ENCODE assay signal across 21 cellular contexts in genomic region chr3:184942735-184943134, GRCh38.
DNase-seq lines count a peak whose midpoint lies in the region; ATAC-seq, FAIRE-seq and TF ChIP-seq lines count a peak whose summit lies in the region.
"Had no signal": no experiment of that assay in that cellular context is flagged by ENCODE, and none has a peak within 500 bp of the region (broad histone marks: within the 10 kb centered on the region; RNA-seq: fewer than 3 reads in every experiment).

No MANE protein-coding gene starts in this region.

- DNase-seq in D721Med (ENCODE audit: insufficient read length, low spot score): no peak
- peak; percentile 20 for DNase-seq in GM10266 (ENCODE audit: extremely low spot score)
- peak; percentile 5 for DNase-seq in NAMALWA (ENCODE audit: low spot score)
- no peak for DNase-seq in WERI-Rb-1
- DNase-seq in erythroblast (lab: John Stamatoyannopoulos, UW): no peak
- DNase-seq in medulla oblongata (ENCODE audit: extremely low spot score): no peak
- no peak for DNase-seq in cardiac septum (ENCODE audit: low spot score)
- DNase-seq: CD4-positive, alpha-beta memory T cell; EL; GM23248; NCI-H1092; NCI-H146; NCI-H2081; NCI-H446 treated with DMSO at 0.1 percent for 48 hours; NCI-H69; PC-9 had no signal

- 0 out of 2 replicates have a peak overlapping the region, but pooled peaks have one; percentile 23 for H3K27ac ChIP-seq in WERI-Rb-1
- H3K27ac ChIP-seq: BLaER1, GM23248, HL-60, PC-9, SJSA1 had no signal

- no peak for TF ChIP-seq CTCF in D721Med (IDR thresholded peaks at IDR 0.05; ENCODE audit: insufficient read depth, missing control alignments)
- TF ChIP-seq CTCF in GM10266 (IDR thresholded peaks at IDR 0.05; ENCODE audit: control insufficient read depth, insufficient read depth, low read depth, missing control alignments): no peak
- TF ChIP-seq CTCF in WERI-Rb-1 (IDR thresholded peaks at IDR 0.05; ENCODE audit: low read depth, low read length): no peak

- peak; percentile 11 for FAIRE-seq in D721Med (lab: Jason Lieb, UNC)

- H3K36me3 ChIP-seq in WERI-Rb-1: no peaks in the 10 kb centered on the region
- H3K36me3 ChIP-seq: HAP-1, SJSA1 had no signal

- no peak overlapping the region for H3K4me3 ChIP-seq in WERI-Rb-1 (ENCODE audit: low read depth, low read length)
- H3K4me3 ChIP-seq: BLaER1, GM23248, HAP-1, PC-9, SJSA1 had no signal

- no peak for ATAC-seq in GM19035 (IDR thresholded peaks at IDR 0.05; ENCODE audit: unreplicated experiment)

- H3K9me3 ChIP-seq in WERI-Rb-1 (ENCODE audit: severe bottlenecking): no peaks in the 10 kb centered on the region
- H3K9me3 ChIP-seq: BLaER1, HAP-1, SJSA1 had no signal

- TF ChIP-seq POLR2A in erythroblast (IDR thresholded peaks at IDR 0.05; ENCODE audit: low read length): no peak

- intact Hi-C loops in cardiac septum (cut with DNase I): no loop called here

- H3K27me3 ChIP-seq in WERI-Rb-1 (ENCODE audit: insufficient read depth, low read depth, severe bottlenecking): no peaks in the 10 kb centered on the region
- H3K27me3 ChIP-seq: BLaER1, SJSA1 had no signal

Comparison
In these comparisons a context has a peak if more than half of its experiments do, and no peak if none do; other contexts are left out.
1. DNase-seq: peak in GM10266 (single experiment) and NAMALWA (single experiment); none in D721Med (single experiment), WERI-Rb-1 (single experiment), erythroblast (0 of 2), medulla oblongata (single experiment) and cardiac septum (single experiment).